ENCODE assay signal across 8 cellular contexts in genomic region chr11:3422380-3423137, GRCh38. TPM values are rescaled to one million over a fixed set of nuclear protein-coding genes. Genes with fewer than 3 reads are reported as not detected.
DNase-seq lines count a peak whose midpoint lies in the region; ATAC-seq, FAIRE-seq and TF ChIP-seq lines count a peak whose summit lies in the region.
"Not testable (repeated sequence)": the region's sequence is repeated elsewhere in the genome, so short reads cannot be mapped to it uniquely, and the experiment has no call there.

No MANE protein-coding gene starts in this region.

- peak; percentile 13 for DNase-seq in D721Med (ENCODE audit: insufficient read length, low spot score)
- peak; percentile 94 for DNase-seq in Jurkat, Clone E6-1 (ENCODE audit: low read depth, low spot score)
- DNase-seq in OCI-M2 (lab: John Stamatoyannopoulos, UW; ENCODE audit: unreplicated experiment): peak; percentile 49
- DNase-seq in activated T-cell treated with anti-CD3 and anti-CD28 coated beads, Interleukin-2, amount 50 U/mL, for 1 hour: peak; percentile 99
- DNase-seq in erythroblast (lab: John Stamatoyannopoulos, UW): peak; percentile 97 to 98
- peak; percentile 99 for DNase-seq in mucosa of gallbladder (ENCODE audit: low spot score)
- peak; percentile 97 for DNase-seq in stimulated activated CD8-positive, alpha-beta memory T cell treated with anti-CD3 and anti-CD28 coated beads, Interleukin-4, amount 100 ng/mL, for 24 hours (ENCODE audit: low read depth)

- TF ChIP-seq POLR2A in erythroblast (IDR thresholded peaks at IDR 0.05; ENCODE audit: low read length): not testable (repeated sequence)

- ATAC-seq in GM21717 (IDR thresholded peaks at IDR 0.05; ENCODE audit: unreplicated experiment): peak; percentile 92

- not testable (repeated sequence) for TF ChIP-seq CTCF in D721Med (IDR thresholded peaks at IDR 0.05; ENCODE audit: insufficient read depth, missing control alignments)

- peak overlapping the region; percentile 67 for H3K4me3 ChIP-seq in Jurkat, Clone E6-1 (ENCODE audit: low read length)

- FAIRE-seq in D721Med (lab: Jason Lieb, UNC): not testable (repeated sequence)

RNA-seq across cellular contexts. Expression of gene ZNF195, which starts 43.6 kb away (rescaled TPM):
- polyA plus RNA-seq in Jurkat, Clone E6-1 (2012; ENCODE audit: insufficient read depth, insufficient read length): 30.0 TPM
- total RNA-seq in mucosa of gallbladder: 28.3 TPM

Comparison
In these comparisons a context has a peak if more than half of its experiments do, and no peak if none do; other contexts are left out.
1. Peak in every context shown above with its lines: DNase-seq, ATAC-seq and H3K4me3 ChIP-seq.
2. DNase-seq: peak in every context shown above with its lines; median percentile 99 in activated T-cell treated with anti-CD3 and anti-CD28 coated beads, Interleukin-2, amount 50 U/mL, for 1 hour; 99 in mucosa of gallbladder; 98 in erythroblast; 97 in stimulated activated CD8-positive, alpha-beta memory T cell treated with anti-CD3 and anti-CD28 coated beads, Interleukin-4, amount 100 ng/mL, for 24 hours; 94 in Jurkat, Clone E6-1; 49 in OCI-M2; 13 in D721Med.